14 cellular contexts compared by ENCODE assay signal in the genomic region with DNA sequence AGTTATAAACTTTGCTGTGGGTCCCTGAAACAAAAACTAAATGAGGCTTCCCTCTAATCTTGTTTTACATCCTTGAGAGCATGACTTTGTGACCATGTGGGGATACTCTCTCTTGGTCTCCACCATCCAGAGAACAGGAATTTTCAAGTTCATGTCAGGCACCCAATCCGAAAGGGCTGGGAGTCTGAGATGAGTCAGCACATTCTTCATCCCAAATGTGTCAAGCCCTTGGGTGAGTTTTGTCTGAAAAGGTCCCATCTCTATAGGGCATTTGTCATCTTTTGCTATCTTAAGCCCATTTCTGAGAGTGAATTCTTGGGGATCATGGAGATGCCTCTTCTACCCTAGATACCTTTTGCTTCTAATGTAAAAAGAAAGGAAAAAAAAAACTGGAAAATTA. TPM values are rescaled to one million over a fixed set of nuclear protein-coding genes. Genes with fewer than 3 reads are reported as not detected.
A peak's percentile ranks its signal among the peaks of the same experiment; 100 is the strongest.
DNase-seq lines count a peak whose midpoint lies in the region; ATAC-seq and TF ChIP-seq lines count a peak whose summit lies in the region.
"Had no signal": no experiment of that assay in that cellular context is flagged by ENCODE, and none has a peak within 500 bp of the region (broad histone marks: within the 10 kb centered on the region; RNA-seq: fewer than 3 reads in every experiment).

No MANE protein-coding gene starts in this region.

- H3K9me3 ChIP-seq in endodermal cell (ENCODE audit: control insufficient read depth, low read length) = no peaks in the 10 kb centered on the region
- H3K9me3 ChIP-seq in gastrocnemius medialis = no peaks in the 10 kb centered on the region

- H3K27ac ChIP-seq in endodermal cell (ENCODE audit: low read depth, low read length) = no peak overlapping the region
- H3K27ac ChIP-seq in gastrocnemius medialis = peak overlapping the region; percentile 10 to 33 (median 18)

- H3K9me3 Mint-ChIP-seq in endodermal cell = peaks cover 3% of the 10 kb centered on the region

- peak; percentile 37 for DNase-seq in EL
- peak; percentile 6 for DNase-seq in LHCN-M2 (ENCODE audit: low read depth)
- no peak for DNase-seq in endodermal cell
- no peak for DNase-seq in gastrocnemius medialis
- no peak for DNase-seq in activated CD8-positive, alpha-beta memory T cell treated with anti-CD3 and anti-CD28 coated beads, Interleukin-2, amount 50 U/mL, for 48 hours
- no peak for DNase-seq in omental fat pad (ENCODE audit: low spot score)
- DNase-seq: CD4-positive, alpha-beta memory T cell; DMS79; NCI-H187; NCI-H446; PC-3; SW 1271 had no signal

- H3K4me3 ChIP-seq in endodermal cell (ENCODE audit: low read length) (no peak overlapping the region), gastrocnemius medialis (no peak overlapping the region)
- H3K4me3 ChIP-seq: GM23338 had no signal

- H3K4me3 Mint-ChIP-seq in endodermal cell = no peak overlapping the region
- H3K4me3 Mint-ChIP-seq: CD4-positive, alpha-beta memory T cell; GM23338 had no signal

- no peak for TF ChIP-seq CTCF in endodermal cell (conservative IDR thresholded peaks at IDR 0.05)
- TF ChIP-seq CTCF in gastrocnemius medialis (IDR thresholded peaks at IDR 0.05 in 4 of 5, conservative IDR thresholded peaks at IDR 0.05 in 1 of 5) = no peak
- TF ChIP-seq CTCF in omental fat pad (IDR thresholded peaks at IDR 0.05) = no peak

- H3K27me3 ChIP-seq in endodermal cell (ENCODE audit: control insufficient read depth, insufficient read depth, low read length, poor library complexity, severe bottlenecking) = no peaks in the 10 kb centered on the region
- H3K27me3 ChIP-seq in gastrocnemius medialis = no peaks in the 10 kb centered on the region

- TF ChIP-seq POLR2A in gastrocnemius medialis (IDR thresholded peaks at IDR 0.05) = no peak

- no peaks in the 10 kb centered on the region for H3K4me1 Mint-ChIP-seq in endodermal cell
- H3K4me1 Mint-ChIP-seq: GM23338 had no signal

- H3K36me3 ChIP-seq in endodermal cell (ENCODE audit: control insufficient read depth, insufficient read depth, low read length) (peaks cover 30% of the 10 kb centered on the region), gastrocnemius medialis (peaks cover 0 to 31% of the 10 kb centered on the region in 2 donors)

- ATAC-seq in gastrocnemius medialis (no peak), HG03139 (IDR thresholded peaks at IDR 0.05; ENCODE audit: unreplicated experiment) (no peak), omental fat pad (ENCODE audit: low FRiP score) (no peak)
- ATAC-seq: GM23338, PC-3 had no signal

- H3K27ac Mint-ChIP-seq in endodermal cell = peak overlapping the region; percentile 30
- H3K27ac Mint-ChIP-seq: CD4-positive, alpha-beta memory T cell; GM23338 had no signal

- no peak overlapping the region for H3K9ac ChIP-seq in endodermal cell (ENCODE audit: extremely low read depth, low read length, poor library complexity, severe bottlenecking)

- H3K4me1 ChIP-seq in endodermal cell (ENCODE audit: control insufficient read depth, insufficient read depth, low read length) (no peaks in the 10 kb centered on the region), gastrocnemius medialis (no peaks in the 10 kb centered on the region)

- intact Hi-C loops in gastrocnemius medialis (cut with DNase I; ENCODE audit: low total_unique reads) = no loop called here

- H3K36me3 Mint-ChIP-seq in endodermal cell (ENCODE audit: low read depth) = peaks cover 50% of the 10 kb centered on the region

- in situ Hi-C loops in gastrocnemius medialis (cut with MboI; ENCODE audit: low sequenced_read_pairs in 4 of 4) = no loop called here

- 84 to 89% methylated on average over 1 of the region's 1 CpG for WGBS in endodermal cell (ENCODE audit: insufficient coverage in 1 of 2, insufficient read length in 1 of 2), 2 experiments

- no peaks in the 10 kb centered on the region for H3K27me3 Mint-ChIP-seq in endodermal cell (ENCODE audit: insufficient read depth)
- H3K27me3 Mint-ChIP-seq: CD4-positive, alpha-beta memory T cell had no signal

RNA-seq across cellular contexts. Expression of a gene that starts 26.9 kb away (rescaled TPM):
- total RNA-seq in LHCN-M2 (2014; rRNA removed) = 10.6 and 12.4 TPM in 2 replicates
- polyA plus RNA-seq in LHCN-M2 (2012) = 1.8 TPM
- 10 to 100 TPM; 19.2 to 24.0 TPM for total RNA-seq in endodermal cell
- polyA plus RNA-seq in endodermal cell (2013, experiment 1 of 2) = 17.4 TPM
- polyA plus RNA-seq in endodermal cell (2013, experiment 2 of 2) = 15.6 TPM
- total RNA-seq in gastrocnemius medialis = 10 to 100 TPM in 1 of 4 donors, 1 to 10 TPM in 3; 7.2 to 11.7 (median 8.5) TPM
- total RNA-seq in omental fat pad = 10 to 100 TPM; 14.7 to 31.5 (median 24.2) TPM

Comparison
In these comparisons a context has a peak if more than half of its experiments do, and no peak if none do; other contexts are left out.
1. DNase-seq: peak in EL (single experiment) and LHCN-M2 (single experiment); none in endodermal cell (single experiment), gastrocnemius medialis (0 of 2), activated CD8-positive, alpha-beta memory T cell treated with anti-CD3 and anti-CD28 coated beads, Interleukin-2, amount 50 U/mL, for 48 hours (single experiment) and omental fat pad (single experiment).